ENCODE assay signal across 19 cellular contexts in genomic region chr1:43273708-43274107, GRCh38. TPM values are rescaled to one million over a fixed set of nuclear protein-coding genes. Genes with fewer than 3 reads are reported as not detected.
DNase-seq lines count a peak whose midpoint lies in the region; ATAC-seq, FAIRE-seq and TF ChIP-seq lines count a peak whose summit lies in the region.
"Had no signal": no experiment of that assay in that cellular context is flagged by ENCODE, and none has a peak within 500 bp of the region (broad histone marks: within the 10 kb centered on the region; RNA-seq: fewer than 3 reads in every experiment).

No MANE protein-coding gene starts in this region.

- H3K36me3 Mint-ChIP-seq in activated CD4-positive, alpha-beta T cell treated with anti-CD3 and anti-CD28 coated beads, Interleukin-2, amount 10 ng/mL, durations not matched to agents 7 days and 5 days (ENCODE audit: low read depth) = peaks cover 7% of the 10 kb centered on the region
- H3K36me3 Mint-ChIP-seq in activated CD4-positive, alpha-beta T cell treated with anti-CD3 and anti-CD28 coated beads, Interleukin-2, amount 10 ng/mL, durations not matched to agents 24 days and 14 days (ENCODE audit: low read depth) = peaks cover 6% of the 10 kb centered on the region
- H3K36me3 Mint-ChIP-seq: IgD-negative memory B cell had no signal

- no peak overlapping the region for H2BK12ac ChIP-seq in H1 (ENCODE audit: low read depth, low read length)

- no peaks in the 10 kb centered on the region for H4K20me1 ChIP-seq in IMR-90 (ENCODE audit: insufficient read depth, low read length)
- H4K20me1 ChIP-seq in H1 (replicated peaks in 1 of 2; ENCODE audit: control insufficient read depth in 1 of 2, insufficient read depth in 2 of 2, low read length in 2 of 2) = no peaks in the 10 kb centered on the region
- H4K20me1 ChIP-seq in osteoblast (ENCODE audit: insufficient read depth, low read length) = no peaks in the 10 kb centered on the region

- no peaks in the 10 kb centered on the region; the same call in 1 of the 2 replicates for H3K9me1 ChIP-seq in IMR-90 (ENCODE audit: insufficient read depth, low read length)

- no peak for ATAC-seq in IMR-90 (ENCODE audit: low read depth)

- H3K79me1 ChIP-seq in IMR-90 (ENCODE audit: low read depth in 1 of 2, low read length in 2 of 2) = no peaks in the 10 kb centered on the region
- H3K79me1 ChIP-seq in H1 (ENCODE audit: low read depth, low read length) = peaks cover 3% of the 10 kb centered on the region

- H2BK120ac ChIP-seq in IMR-90 (ENCODE audit: low read depth, low read length) (no peak overlapping the region), H1 (replicated peaks; ENCODE audit: low read depth, low read length) (no peak overlapping the region)

- H3K23ac ChIP-seq in IMR-90 (ENCODE audit: low read depth, low read length) (no peak overlapping the region), H1 (ENCODE audit: insufficient read length) (no peak overlapping the region)

- no peak overlapping the region for H3K14ac ChIP-seq in IMR-90 (replicated peaks; ENCODE audit: low read depth, low read length)
- no peak overlapping the region for H3K14ac ChIP-seq in H1 (ENCODE audit: insufficient read length)

- H3K4ac ChIP-seq in IMR-90 (ENCODE audit: low read depth, low read length) (no peak overlapping the region), H1 (replicated peaks; ENCODE audit: insufficient read length, low read depth, low read length) (no peak overlapping the region)

- H2AFZ ChIP-seq in IMR-90 (replicated peaks; ENCODE audit: low read length, poor library complexity) (no peak overlapping the region), H1 (ENCODE audit: low read length) (no peak overlapping the region), osteoblast (ENCODE audit: low read length) (no peak overlapping the region)

- H3K18ac ChIP-seq in IMR-90 (ENCODE audit: low read depth, low read length) (no peak overlapping the region), H1 (ENCODE audit: extremely low read depth, low read length) (no peak overlapping the region)

- no peak overlapping the region for H2BK20ac ChIP-seq in IMR-90 (ENCODE audit: low read depth, low read length)
- no peak overlapping the region for H2BK20ac ChIP-seq in H1 (ENCODE audit: low read length)

- H3K4me1 Mint-ChIP-seq in activated CD4-positive, alpha-beta T cell treated with anti-CD3 and anti-CD28 coated beads, Interleukin-2, amount 10 ng/mL, durations not matched to agents 7 days and 5 days = peaks cover 35% of the 10 kb centered on the region
- H3K4me1 Mint-ChIP-seq in activated CD4-positive, alpha-beta T cell treated with anti-CD3 and anti-CD28 coated beads, Interleukin-2, amount 10 ng/mL, durations not matched to agents 24 days and 14 days = peaks cover 20% of the 10 kb centered on the region

- H3K9me3 ChIP-seq in IMR-90 (ENCODE audit: control insufficient read depth, insufficient read depth, low read length) (no peaks in the 10 kb centered on the region), H1 (ENCODE audit: insufficient read depth in 2 of 2, low read depth in 1 of 2, low read length in 1 of 2) (no peaks in the 10 kb centered on the region), osteoblast (ENCODE audit: low read depth, low read length) (no peaks in the 10 kb centered on the region), transverse colon (no peaks in the 10 kb centered on the region)
- H3K9me3 ChIP-seq: heart left ventricle, neutrophil had no signal

- POLR2A ChIA-PET in activated CD4-positive, alpha-beta T cell treated with anti-CD3 and anti-CD28 coated beads, Interleukin-2, amount 10 ng/mL, durations not matched to agents 7 days and 5 days (lab: Charles Lee) = no interaction called here
- POLR2A ChIA-PET in IMR-90 (lab: Charles Lee; ENCODE audit: unreplicated experiment) = no interaction called here
- POLR2A ChIA-PET in H1 (lab: Charles Lee; ENCODE audit: partially characterized antibody) = interaction anchor here (1.6 kb wide), 1 partner anchor 85 kb away, joined by 4 read pairs; the partner anchor contains the start of gene CDC20

- CTCF ChIA-PET in activated CD4-positive, alpha-beta T cell treated with anti-CD3 and anti-CD28 coated beads, Interleukin-2, amount 10 ng/mL, durations not matched to agents 7 days and 5 days (lab: Charles Lee) = interaction anchor here (2.7 kb wide), 1 partner anchor 11 kb away, joined by 9 read pairs; the partner anchor contains the start of gene C1orf210
- CTCF ChIA-PET in IMR-90 (lab: Yijun Ruan, JAX) = no interaction called here
- CTCF ChIA-PET in H1 (lab: Charles Lee; ENCODE audit: partially characterized antibody) = interaction anchor here (0.9 kb wide), 1 partner anchor 40 kb away, joined by 3 read pairs; no protein-coding TSS in a partner anchor

- H2AK5ac ChIP-seq in IMR-90 (ENCODE audit: low read depth, low read length) (peak overlapping the region; percentile 64), H1 (ENCODE audit: low read depth, low read length) (no peak overlapping the region)

- H3K27ac Mint-ChIP-seq in activated CD4-positive, alpha-beta T cell treated with anti-CD3 and anti-CD28 coated beads, Interleukin-2, amount 10 ng/mL, durations not matched to agents 7 days and 5 days = peak overlapping the region; percentile 99
- no peak overlapping the region for H3K27ac Mint-ChIP-seq in activated CD4-positive, alpha-beta T cell treated with anti-CD3 and anti-CD28 coated beads, Interleukin-2, amount 10 ng/mL, durations not matched to agents 24 days and 14 days
- H3K27ac Mint-ChIP-seq: IgD-negative memory B cell had no signal

- H3K27me3 ChIP-seq in IMR-90 (ENCODE audit: control insufficient read depth, insufficient read depth, low read length) = peaks cover 10% of the 10 kb centered on the region; the same call in 1 of the 2 replicates
- H3K27me3 ChIP-seq in H1 (replicated peaks in 1 of 4; ENCODE audit: control insufficient read depth in 3 of 4, extremely low read depth in 1 of 4, insufficient read depth in 3 of 4, low read length in 3 of 4) = no peaks in the 10 kb centered on the region
- H3K27me3 ChIP-seq in osteoblast (ENCODE audit: insufficient read depth, low read length) = peaks cover 11% of the 10 kb centered on the region
- H3K27me3 ChIP-seq in transverse colon = no peaks in the 10 kb centered on the region
- H3K27me3 ChIP-seq: heart left ventricle, neutrophil had no signal

- peaks cover 2% of the 10 kb centered on the region for H3K27me3 Mint-ChIP-seq in activated CD4-positive, alpha-beta T cell treated with anti-CD3 and anti-CD28 coated beads, Interleukin-2, amount 10 ng/mL, durations not matched to agents 7 days and 5 days
- peaks cover 6% of the 10 kb centered on the region for H3K27me3 Mint-ChIP-seq in activated CD4-positive, alpha-beta T cell treated with anti-CD3 and anti-CD28 coated beads, Interleukin-2, amount 10 ng/mL, durations not matched to agents 24 days and 14 days

- no peak for TF ChIP-seq EP300 in H1 (IDR thresholded peaks at IDR 0.05; ENCODE audit: borderline replicate concordance in 1 of 2, low read depth in 2 of 2, low read length in 2 of 2)
- TF ChIP-seq EP300 in transverse colon (IDR thresholded peaks at IDR 0.05; ENCODE audit: low read depth) = no peak

- H3K79me2 ChIP-seq in H1 (ENCODE audit: control insufficient read depth in 1 of 2, insufficient read depth in 2 of 2, low read length in 2 of 2) (0 out of 4 replicates have a peak, but pooled peaks cover 0 to 3% of the 10 kb centered on the region in 2 experiments), osteoblast (ENCODE audit: insufficient read depth, low read length) (no peaks in the 10 kb centered on the region)

- H3K56ac ChIP-seq in IMR-90 (ENCODE audit: extremely low read depth, insufficient read depth, low read length) (no peak overlapping the region), H1 (replicated peaks; ENCODE audit: insufficient read length, low read depth, low read length) (no peak overlapping the region)

- H4K91ac ChIP-seq in IMR-90 (ENCODE audit: insufficient read depth, low read depth, low read length) (no peak overlapping the region), H1 (replicated peaks; ENCODE audit: insufficient read length, low read length) (peak overlapping the region; percentile 18)

- TF ChIP-seq POLR2A in IMR-90 (IDR thresholded peaks at IDR 0.05; ENCODE audit: low read depth, low read length) (no peak), H1 (IDR thresholded peaks at IDR 0.05; ENCODE audit: control extremely low read depth in 1 of 2, low read depth in 2 of 2, low read length in 2 of 2) (no peak), GM12892 (IDR thresholded peaks at IDR 0.05; ENCODE audit: low read depth, low read length) (no peak), transverse colon (IDR thresholded peaks at IDR 0.05) (no peak)

- TF ChIP-seq RAD21 in IMR-90 (IDR thresholded peaks at IDR 0.05; ENCODE audit: low read length) (no peak), H1 (IDR thresholded peaks at IDR 0.05 in 1 of 2, conservative IDR thresholded peaks at IDR 0.05 in 1 of 2; ENCODE audit: low read depth in 2 of 2, low read length in 2 of 2) (no peak)

- peak overlapping the region; percentile 7 for H2AK9ac ChIP-seq in IMR-90 (replicated peaks; ENCODE audit: low read depth, low read length, poor library complexity)

- FAIRE-seq in H1 (lab: Jason Lieb, UNC) (no peak), GM12892 (lab: Jason Lieb, UNC) (no peak)
- FAIRE-seq: colon, endometrium had no signal

- no TSS peak for BruUV-seq in IMR-90 (replicated peaks; lab: Mats Ljungman, UMichigan)

- no peak for DNase-seq in activated CD4-positive, alpha-beta T cell treated with anti-CD3 and anti-CD28 coated beads, Interleukin-2, amount 10 ng/mL, durations not matched to agents 7 days and 5 days
- no peak for DNase-seq in activated CD4-positive, alpha-beta T cell treated with anti-CD3 and anti-CD28 coated beads, Interleukin-2, amount 10 ng/mL, durations not matched to agents 24 days and 14 days
- DNase-seq in IMR-90 = no peak
- no peak for DNase-seq in H1 (ENCODE audit: low read depth in 1 of 2, low spot score in 2 of 2)
- peak; percentile 86 for DNase-seq in osteoblast (ENCODE audit: insufficient read length, low spot score, missing footprints)
- no peak for DNase-seq in GM12892 (ENCODE audit: insufficient read length)
- DNase-seq in NK-92 (lab: John Stamatoyannopoulos, UW; ENCODE audit: unreplicated experiment) = no peak
- DNase-seq in transverse colon = no peak
- DNase-seq: NCI-H1417 treated with DMSO at 0.1 percent for 48 hours, NCI-H524 had no signal

- TF ChIP-seq CTCF in IMR-90 (conservative IDR thresholded peaks at IDR 0.05; ENCODE audit: low read depth, low read length) (no peak), H1 (IDR thresholded peaks at IDR 0.05; ENCODE audit: control extremely low read depth in 1 of 3, insufficient read depth in 1 of 3, low read depth in 1 of 3, low read length in 3 of 3) (no peak), osteoblast (IDR thresholded peaks at IDR 0.05; ENCODE audit: extremely low read depth, low read depth, low read length) (no peak), transverse colon (IDR thresholded peaks at IDR 0.05) (no peak)

- peaks cover 9% of the 10 kb centered on the region for H3K9me3 Mint-ChIP-seq in activated CD4-positive, alpha-beta T cell treated with anti-CD3 and anti-CD28 coated beads, Interleukin-2, amount 10 ng/mL, durations not matched to agents 7 days and 5 days
- H3K9me3 Mint-ChIP-seq in activated CD4-positive, alpha-beta T cell treated with anti-CD3 and anti-CD28 coated beads, Interleukin-2, amount 10 ng/mL, durations not matched to agents 24 days and 14 days = peaks cover 13% of the 10 kb centered on the region

- H3K4me1 ChIP-seq in IMR-90 (ENCODE audit: control insufficient read depth, insufficient read depth, low read length) = 0 out of 2 replicates have a peak, but pooled peaks cover 3% of the 10 kb centered on the region
- H3K4me1 ChIP-seq in H1 (replicated peaks in 1 of 4; ENCODE audit: control insufficient read depth in 3 of 4, insufficient read depth in 4 of 4, low read length in 3 of 4) = peaks cover 0 to 12% (median 5%) of the 10 kb centered on the region in 4 experiments; a peak in 5 of 7 replicates
- no peaks in the 10 kb centered on the region for H3K4me1 ChIP-seq in osteoblast (ENCODE audit: insufficient read depth, low read length)
- H3K4me1 ChIP-seq in transverse colon = peaks cover 0 to 30% (median 19%) of the 10 kb centered on the region in 4 donors

- H3K36me3 ChIP-seq in IMR-90 (ENCODE audit: control insufficient read depth, insufficient read depth, low read length) (no peaks in the 10 kb centered on the region), H1 (ENCODE audit: control insufficient read depth in 2 of 4, insufficient read depth in 4 of 4, low read length in 3 of 4) (peaks cover 2 to 12% (median 6%) of the 10 kb centered on the region in 4 experiments; a peak in 6 of 8 replicates), osteoblast (ENCODE audit: insufficient read depth, low read length) (no peaks in the 10 kb centered on the region), transverse colon (no peaks in the 10 kb centered on the region)
- H3K36me3 ChIP-seq: heart left ventricle, neutrophil had no signal

- H3K23me2 ChIP-seq in H1 (ENCODE audit: low read depth, low read length) = peaks cover 5% of the 10 kb centered on the region; the same call in 1 of the 2 replicates

- H3K4me3 Mint-ChIP-seq in activated CD4-positive, alpha-beta T cell treated with anti-CD3 and anti-CD28 coated beads, Interleukin-2, amount 10 ng/mL, durations not matched to agents 7 days and 5 days = no peak overlapping the region
- no peak overlapping the region for H3K4me3 Mint-ChIP-seq in activated CD4-positive, alpha-beta T cell treated with anti-CD3 and anti-CD28 coated beads, Interleukin-2, amount 10 ng/mL, durations not matched to agents 24 days and 14 days

- H3K4me2 ChIP-seq in IMR-90 (ENCODE audit: low read depth, low read length) (no peak overlapping the region), H1 (ENCODE audit: insufficient read depth in 1 of 2, low read depth in 2 of 2, low read length in 2 of 2) (no peak overlapping the region), osteoblast (ENCODE audit: insufficient read depth, low read length) (no peak overlapping the region)

- H3K4me3 ChIP-seq in IMR-90 (ENCODE audit: insufficient read depth, low read depth, low read length) (no peak overlapping the region), H1 (ENCODE audit: extremely low read depth in 1 of 4, insufficient read depth in 2 of 4, low read depth in 3 of 4, low read length in 4 of 4) (no peak overlapping the region), osteoblast (ENCODE audit: insufficient read depth, low read length) (no peak overlapping the region), transverse colon (no peak overlapping the region)
- H3K4me3 ChIP-seq: heart left ventricle, lung had no signal

- H3K27ac ChIP-seq in IMR-90 (ENCODE audit: insufficient read depth, low read length) (no peak overlapping the region), H1 (ENCODE audit: low read depth, low read length) (no peak overlapping the region), osteoblast (ENCODE audit: low read depth, low read length) (no peak overlapping the region), transverse colon (peak overlapping the region in 1 of 4 donors; percentile 33)
- H3K27ac ChIP-seq: neutrophil had no signal

- H2BK5ac ChIP-seq in IMR-90 (ENCODE audit: low read depth, low read length, poor library complexity, severe bottlenecking) = no peak overlapping the region
- H2BK5ac ChIP-seq in H1 (ENCODE audit: low read depth, low read length) = no peak overlapping the region

- H3K9ac ChIP-seq in IMR-90 (ENCODE audit: low read depth, low read length) (no peak overlapping the region), H1 (replicated peaks in 1 of 4; ENCODE audit: extremely low read depth in 1 of 4, low read depth in 3 of 4, low read length in 3 of 4) (no peak overlapping the region)

- no CpG with 5 or more reads among the region's 7 CpGs for WGBS in IMR-90 (ENCODE audit: extremely low coverage in 2 of 2, insufficient read length in 1 of 2), 2 experiments
- 86% methylated on average over 5 of the region's 7 CpGs; no CpG with 5 or more reads in 1 of the 2 experiments for WGBS in H1 (ENCODE audit: extremely low coverage in 1 of 2, insufficient coverage in 1 of 2, insufficient read length in 1 of 2, insufficient replicate concordance in 2 of 2, low coverage in 1 of 2, low lambda C conversion rate in 2 of 2, missing lambda C conversion rate in 1 of 2), 2 experiments
- 89% methylated on average over 7 of the region's 7 CpGs; no CpG with 5 or more reads in 1 of the 2 donors for WGBS in transverse colon (ENCODE audit: low coverage in 1 of 2), 2 donors

- in situ Hi-C loops in IMR-90 (cut with MboI; ENCODE audit: low sequenced_read_pairs) (no loop called here), transverse colon (cut with MboI; ENCODE audit: low pct_ligation_motif_present in 1 of 4, low pct_unique_long_range_greater_than_20kb in 1 of 4, low sequenced_read_pairs in 3 of 4) (no loop called here)

- intact Hi-C loops in activated CD4-positive, alpha-beta T cell treated with anti-CD3 and anti-CD28 coated beads, Interleukin-2, amount 10 ng/mL, durations not matched to agents 24 days and 14 days (cut with micrococcal nuclease) = no loop called here
- intact Hi-C loops in IMR-90 (cut with micrococcal nuclease) = no loop called here
- intact Hi-C loops in transverse colon (cut with DNase I; ENCODE audit: low total_unique reads) = no loop called here

- dilution Hi-C loops in IMR-90 (cut with HindIII; ENCODE audit: low sequenced_read_pairs, unreplicated experiment) = no loop called here

- no peak overlapping the region for H4K5ac ChIP-seq in IMR-90 (ENCODE audit: low read depth, low read length)
- no peak overlapping the region for H4K5ac ChIP-seq in H1 (ENCODE audit: insufficient read length, low read depth, low read length)

- H4K8ac ChIP-seq in IMR-90 (ENCODE audit: low read depth in 2 of 2, low read length in 2 of 2) (peak overlapping the region; percentile 92 to 96; a peak in 2 of 4 replicates), H1 (ENCODE audit: extremely low read depth, insufficient read depth, low read length) (no peak overlapping the region)

- H2BK15ac ChIP-seq in IMR-90 (ENCODE audit: low read depth, low read length) = no peak overlapping the region
- no peak overlapping the region for H2BK15ac ChIP-seq in H1 (ENCODE audit: low read length)

RNA-seq across cellular contexts. Expression of gene TMEM125, which starts 3.9 kb away (rescaled TPM):
- not detected for total RNA-seq in activated CD4-positive, alpha-beta T cell treated with anti-CD3 and anti-CD28 coated beads, Interleukin-2, amount 10 ng/mL, durations not matched to agents 7 days and 5 days
- total RNA-seq in activated CD4-positive, alpha-beta T cell treated with anti-CD3 and anti-CD28 coated beads, Interleukin-2, amount 10 ng/mL, durations not matched to agents 24 days and 14 days = not detected in 2 replicates
- total RNA-seq in IMR-90 (2012; rRNA removed) (under 0.01 TPM in 1 of 2 replicates, not detected in the other), osteoblast (not detected in 2 replicates), transverse colon (10 to 100 TPM; 19.7 to 66.8 (median 51.2) TPM)
- polyA plus RNA-seq in IMR-90 (2012; rRNA removed) (0.03 and 0.10 TPM in 2 replicates), H1 (2011; rRNA removed) (46.7 and 54.2 TPM in 2 replicates)
- 0.09 and 0.14 TPM in 2 replicates for polyA plus RNA-seq in IMR-90 (2012; cell fraction: cytosol; rRNA removed)
- polyA plus RNA-seq in IMR-90 (2012; cell fraction: nucleus; rRNA removed; ENCODE audit: low replicate concordance) = 0.06 and 0.24 TPM in 2 replicates
- total RNA-seq in H1 (2021; fragmentation: NEBNext Ultra II Directional; extraction: Animal tissue kit (Norgen Biotek cat#: 25700)) = 24.6 and 26.5 TPM in 2 replicates
- polyA plus RNA-seq in H1 (2011; cell fraction: cytosol; rRNA removed) = 46.6 TPM
- polyA plus RNA-seq in H1 (2011; cell fraction: nucleus; rRNA removed) = 76.7 TPM
- 14.5 to 42.9 TPM (median 25.8 TPM) in 4 replicates for polyA plus RNA-seq in H1 (2012, experiment 1 of 2)
- polyA plus RNA-seq in H1 (2012, experiment 2 of 2) = 26.3 TPM
- 15.4 TPM for polyA plus RNA-seq in H1 (2013, experiment 1 of 2)
- 16.1 TPM for polyA plus RNA-seq in H1 (2013, experiment 2 of 2)
- 22.8 and 31.0 TPM in 2 replicates for polyA minus RNA-seq in H1 (2011; rRNA and poly(A)+ RNA removed)
- 25.0 TPM for polyA minus RNA-seq in H1 (2011; cell fraction: cytosol; rRNA and poly(A)+ RNA removed)
- polyA minus RNA-seq in H1 (2011; cell fraction: nucleus; rRNA and poly(A)+ RNA removed) = 20.6 TPM
- polyA plus RNA-seq in GM12892 (2012; ENCODE audit: missing spikeins) = not detected
- total RNA-seq: A172 had no signal
- polyA plus RNA-seq: IgD-negative memory B cell had no signal

RNA-seq across cellular contexts. Expression of gene C1orf210, which starts 11.7 kb away (rescaled TPM):
- not detected for total RNA-seq in activated CD4-positive, alpha-beta T cell treated with anti-CD3 and anti-CD28 coated beads, Interleukin-2, amount 10 ng/mL, durations not matched to agents 7 days and 5 days
- not detected in 2 replicates for total RNA-seq in activated CD4-positive, alpha-beta T cell treated with anti-CD3 and anti-CD28 coated beads, Interleukin-2, amount 10 ng/mL, durations not matched to agents 24 days and 14 days
- total RNA-seq in IMR-90 (2012; rRNA removed) (not detected in 2 replicates), osteoblast (not detected in 2 replicates), transverse colon (100 to 1,000 TPM in 1 of 4 donors, 10 to 100 TPM in 3; 43.8 to 100 (median 57.6) TPM)
- polyA plus RNA-seq in IMR-90 (2012; rRNA removed) (not detected in 2 replicates), H1 (2011; rRNA removed) (27.9 and 29.9 TPM in 2 replicates)
- 0.05 TPM in 1 of 2 replicates, not detected in the other for polyA plus RNA-seq in IMR-90 (2012; cell fraction: cytosol; rRNA removed)
- polyA plus RNA-seq in IMR-90 (2012; cell fraction: nucleus; rRNA removed; ENCODE audit: low replicate concordance) = not detected in 2 replicates
- 10.6 and 12.0 TPM in 2 replicates for total RNA-seq in H1 (2021; fragmentation: NEBNext Ultra II Directional; extraction: Animal tissue kit (Norgen Biotek cat#: 25700))
- polyA plus RNA-seq in H1 (2011; cell fraction: cytosol; rRNA removed) = 25.0 TPM
- polyA plus RNA-seq in H1 (2011; cell fraction: nucleus; rRNA removed) = 10.0 TPM
- 10.1 to 12.6 TPM (median 10.7 TPM) in 4 replicates for polyA plus RNA-seq in H1 (2012, experiment 1 of 2)
- 13.0 TPM for polyA plus RNA-seq in H1 (2012, experiment 2 of 2)
- 13.8 TPM for polyA plus RNA-seq in H1 (2013, experiment 1 of 2)
- 16.0 TPM for polyA plus RNA-seq in H1 (2013, experiment 2 of 2)
- polyA minus RNA-seq in H1 (2011; rRNA and poly(A)+ RNA removed) = 14.1 and 15.4 TPM in 2 replicates
- polyA minus RNA-seq in H1 (2011; cell fraction: cytosol; rRNA and poly(A)+ RNA removed) = 5.4 TPM
- polyA minus RNA-seq in H1 (2011; cell fraction: nucleus; rRNA and poly(A)+ RNA removed) = 5.0 TPM
- not detected for polyA plus RNA-seq in GM12892 (2012; ENCODE audit: missing spikeins)
- total RNA-seq: A172, heart left ventricle had no signal
- polyA plus RNA-seq: BJ, heart left ventricle, IgD-negative memory B cell had no signal

RNA-seq across cellular contexts. Expression of gene TIE1, which starts 27.1 kb away (rescaled TPM):
- total RNA-seq in activated CD4-positive, alpha-beta T cell treated with anti-CD3 and anti-CD28 coated beads, Interleukin-2, amount 10 ng/mL, durations not matched to agents 7 days and 5 days = not detected
- 0.23 and 0.40 TPM in 2 replicates for total RNA-seq in activated CD4-positive, alpha-beta T cell treated with anti-CD3 and anti-CD28 coated beads, Interleukin-2, amount 10 ng/mL, durations not matched to agents 24 days and 14 days
- 2.3 and 3.3 TPM in 2 replicates for total RNA-seq in IMR-90 (2012; rRNA removed)
- polyA plus RNA-seq in IMR-90 (2012; rRNA removed) = 7.5 and 8.5 TPM in 2 replicates
- 3.5 and 5.9 TPM in 2 replicates for polyA plus RNA-seq in IMR-90 (2012; cell fraction: cytosol; rRNA removed)
- polyA plus RNA-seq in IMR-90 (2012; cell fraction: nucleus; rRNA removed; ENCODE audit: low replicate concordance) = 9.5 and 18.0 TPM in 2 replicates
- total RNA-seq in H1 (2021; fragmentation: NEBNext Ultra II Directional; extraction: Animal tissue kit (Norgen Biotek cat#: 25700)) = 2.2 and 2.7 TPM in 2 replicates
- 0.74 and 1.5 TPM in 2 replicates for polyA plus RNA-seq in H1 (2011; rRNA removed)
- 1.2 TPM for polyA plus RNA-seq in H1 (2011; cell fraction: cytosol; rRNA removed)
- 3.8 TPM for polyA plus RNA-seq in H1 (2011; cell fraction: nucleus; rRNA removed)
- 1.1 to 1.7 TPM (median 1.6 TPM) in 4 replicates for polyA plus RNA-seq in H1 (2012, experiment 1 of 2)
- 1.4 TPM for polyA plus RNA-seq in H1 (2012, experiment 2 of 2)
- 5.6 TPM for polyA plus RNA-seq in H1 (2013, experiment 1 of 2)
- polyA plus RNA-seq in H1 (2013, experiment 2 of 2) = 4.5 TPM
- polyA minus RNA-seq in H1 (2011; rRNA and poly(A)+ RNA removed) = 1.7 and 1.9 TPM in 2 replicates
- 5.9 TPM for polyA minus RNA-seq in H1 (2011; cell fraction: cytosol; rRNA and poly(A)+ RNA removed)
- polyA minus RNA-seq in H1 (2011; cell fraction: nucleus; rRNA and poly(A)+ RNA removed) = 3.0 TPM
- not detected in 2 replicates for total RNA-seq in osteoblast
- polyA plus RNA-seq in GM12892 (2012; ENCODE audit: missing spikeins) = 1.3 TPM
- 1 to 10 TPM; 2.4 to 7.8 (median 5.3) TPM for total RNA-seq in transverse colon
- total RNA-seq: MCF 10A had no signal
- polyA plus RNA-seq: BJ, IgD-negative memory B cell had no signal

Comparison
In these comparisons a context has a peak if more than half of its experiments do, and no peak if none do; other contexts are left out.
1. RNA of gene TMEM125, which starts 3.9 kb away (total RNA-seq): 19.7 to 66.8 TPM in transverse colon and 24.6 to 26.5 TPM in H1; not detected in activated CD4-positive, alpha-beta T cell treated with anti-CD3 and anti-CD28 coated beads, Interleukin-2, amount 10 ng/mL, durations not matched to agents 7 days and 5 days, not detected in activated CD4-positive, alpha-beta T cell treated with anti-CD3 and anti-CD28 coated beads, Interleukin-2, amount 10 ng/mL, durations not matched to agents 24 days and 14 days, under 0.01 TPM in IMR-90 and not detected in osteoblast; every median in the first group is over 10 times any median in the second.
2. RNA of gene C1orf210, which starts 11.7 kb away (total RNA-seq): 43.8 to 100 TPM in transverse colon and 10.6 to 12.0 TPM in H1; not detected in activated CD4-positive, alpha-beta T cell treated with anti-CD3 and anti-CD28 coated beads, Interleukin-2, amount 10 ng/mL, durations not matched to agents 7 days and 5 days, not detected in activated CD4-positive, alpha-beta T cell treated with anti-CD3 and anti-CD28 coated beads, Interleukin-2, amount 10 ng/mL, durations not matched to agents 24 days and 14 days, not detected in IMR-90 and not detected in osteoblast; every median in the first group is over 10 times any median in the second.